1 cellular context compared by ENCODE assay signal in the genomic region with DNA sequence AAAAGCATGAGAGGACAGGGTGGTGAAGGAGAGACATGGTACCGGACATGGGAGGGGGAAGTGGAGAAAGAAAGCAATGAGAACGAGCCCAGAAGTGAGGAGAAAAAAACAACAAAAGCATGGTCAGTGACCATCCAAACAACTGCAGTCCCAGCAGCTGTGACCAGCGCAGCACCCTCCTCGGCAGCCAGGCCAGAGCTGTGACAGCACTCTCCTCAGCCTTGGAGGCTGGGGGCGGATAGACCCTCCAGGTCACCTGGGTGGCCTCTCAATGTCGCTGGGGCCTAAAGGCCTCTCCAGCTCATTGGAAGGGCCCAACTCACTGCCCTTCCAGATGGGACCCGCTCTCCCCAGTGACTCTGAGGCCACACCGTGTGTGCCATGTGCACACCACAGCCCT.
TF ChIP-seq lines count a peak whose summit lies in the region.

No MANE protein-coding gene starts in this region.

TF ChIP-seq in K562, 482 proteins besides CTCF, POLR2A, EP300 and RAD21 (continues in another document):
- TF ChIP-seq MIER1 (IDR thresholded peaks at IDR 0.05; ENCODE audit: low read depth) (no peak), RBM15 (IDR thresholded peaks at IDR 0.05; ENCODE audit: insufficient read depth, low read length) (no peak), RAD51 (IDR thresholded peaks at IDR 0.05; ENCODE audit: borderline replicate concordance, low read depth) (no peak), ZNF3 (CRISPR knock-in tag; IDR thresholded peaks at IDR 0.05) (no peak), TAF7 (tag; IDR thresholded peaks at IDR 0.05) (0 out of 2 replicates have a peak, but pooled peaks have one; percentile 36), PTRF (tag; IDR thresholded peaks at IDR 0.05) (no peak), CREB1 (IDR thresholded peaks at IDR 0.05) (no peak), CREB1 (CRISPR knock-in tag; IDR thresholded peaks at IDR 0.05) (no peak), TEAD1 (CRISPR knock-in tag; IDR thresholded peaks at IDR 0.05) (no peak), ZNF408 (CRISPR knock-in tag; IDR thresholded peaks at IDR 0.05; ENCODE audit: low read depth) (no peak), ARID2 (IDR thresholded peaks at IDR 0.05) (no peak), JUNB (CRISPR knock-in tag; conservative IDR thresholded peaks at IDR 0.05) (no peak), ZNF143 (CRISPR knock-in tag; IDR thresholded peaks at IDR 0.05) (no peak), ZNF23 (CRISPR knock-in tag; IDR thresholded peaks at IDR 0.05) (no peak), HSF4 (CRISPR knock-in tag; IDR thresholded peaks at IDR 0.05; ENCODE audit: borderline replicate concordance) (no peak), THAP12 (CRISPR knock-in tag; IDR thresholded peaks at IDR 0.05) (0 out of 2 replicates have a peak, but pooled peaks have one; percentile 65), ZNF57 (CRISPR knock-in tag; IDR thresholded peaks at IDR 0.05) (0 out of 2 replicates have a peak, but pooled peaks have one; percentile 70), NFATC3 (IDR thresholded peaks at IDR 0.05) (no peak), RBM22 (IDR thresholded peaks at IDR 0.05; ENCODE audit: low read depth, low read length, poor library complexity, severe bottlenecking) (no peak), PRDM10 (IDR thresholded peaks at IDR 0.05; ENCODE audit: partially characterized antibody) (no peak), CBX5 (IDR thresholded peaks at IDR 0.05; ENCODE audit: borderline replicate concordance, low read depth) (no peak), MCM3 (IDR thresholded peaks at IDR 0.05) (peak; percentile 84; the same call in 1 of the 2 replicates), GATAD2A (IDR thresholded peaks at IDR 0.05) (no peak), ZBTB9 (CRISPR knock-in tag; IDR thresholded peaks at IDR 0.05) (no peak), KDM1A (IDR thresholded peaks at IDR 0.05) (no peak), EZH2 (IDR thresholded peaks at IDR 0.05; ENCODE audit: borderline replicate concordance, low read depth, low read length) (no peak), BRCA1 (IDR thresholded peaks at IDR 0.05) (no peak), BRCA1 (CRISPR knock-in tag; IDR thresholded peaks at IDR 0.05) (no peak), ZNF696 (CRISPR knock-in tag; conservative IDR thresholded peaks at IDR 0.05) (no peak), ZBTB40 (IDR thresholded peaks at IDR 0.05) (no peak), ZBTB40 (CRISPR knock-in tag; IDR thresholded peaks at IDR 0.05) (peak; percentile 16; the same call in 1 of the 2 replicates), PCBP2 (IDR thresholded peaks at IDR 0.05; ENCODE audit: low read depth, low read length, poor library complexity, severe bottlenecking) (no peak), PML (IDR thresholded peaks at IDR 0.05; ENCODE audit: low read length) (no peak), ZNF77 (CRISPR knock-in tag; IDR thresholded peaks at IDR 0.05) (no peak), NCOA1 (IDR thresholded peaks at IDR 0.05; ENCODE audit: low read depth) (no peak), SIN3A (IDR thresholded peaks at IDR 0.05; ENCODE audit: borderline replicate concordance in 2 of 2, control insufficient read depth in 1 of 2, low read depth in 2 of 2, low read length in 2 of 2) (no peak), L3MBTL2 (IDR thresholded peaks at IDR 0.05) (no peak), ZNF76 (CRISPR knock-in tag; IDR thresholded peaks at IDR 0.05; ENCODE audit: borderline replicate concordance) (no peak)
- TF ChIP-seq, protein P1, sequence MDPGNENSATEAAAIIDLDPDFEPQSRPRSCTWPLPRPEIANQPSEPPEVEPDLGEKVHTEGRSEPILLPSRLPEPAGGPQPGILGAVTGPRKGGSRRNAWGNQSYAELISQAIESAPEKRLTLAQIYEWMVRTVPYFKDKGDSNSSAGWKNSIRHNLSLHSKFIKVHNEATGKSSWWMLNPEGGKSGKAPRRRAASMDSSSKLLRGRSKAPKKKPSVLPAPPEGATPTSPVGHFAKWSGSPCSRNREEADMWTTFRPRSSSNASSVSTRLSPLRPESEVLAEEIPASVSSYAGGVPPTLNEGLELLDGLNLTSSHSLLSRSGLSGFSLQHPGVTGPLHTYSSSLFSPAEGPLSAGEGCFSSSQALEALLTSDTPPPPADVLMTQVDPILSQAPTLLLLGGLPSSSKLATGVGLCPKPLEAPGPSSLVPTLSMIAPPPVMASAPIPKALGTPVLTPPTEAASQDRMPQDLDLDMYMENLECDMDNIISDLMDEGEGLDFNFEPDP (CRISPR knock-in tag; IDR thresholded peaks at IDR 0.05): no peak
- TF ChIP-seq, protein P2, sequence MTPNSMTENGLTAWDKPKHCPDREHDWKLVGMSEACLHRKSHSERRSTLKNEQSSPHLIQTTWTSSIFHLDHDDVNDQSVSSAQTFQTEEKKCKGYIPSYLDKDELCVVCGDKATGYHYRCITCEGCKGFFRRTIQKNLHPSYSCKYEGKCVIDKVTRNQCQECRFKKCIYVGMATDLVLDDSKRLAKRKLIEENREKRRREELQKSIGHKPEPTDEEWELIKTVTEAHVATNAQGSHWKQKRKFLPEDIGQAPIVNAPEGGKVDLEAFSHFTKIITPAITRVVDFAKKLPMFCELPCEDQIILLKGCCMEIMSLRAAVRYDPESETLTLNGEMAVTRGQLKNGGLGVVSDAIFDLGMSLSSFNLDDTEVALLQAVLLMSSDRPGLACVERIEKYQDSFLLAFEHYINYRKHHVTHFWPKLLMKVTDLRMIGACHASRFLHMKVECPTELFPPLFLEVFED (CRISPR knock-in tag; conservative IDR thresholded peaks at IDR 0.05): no peak; the same call in 1 of the 2 replicates
- TF ChIP-seq, protein P3, sequence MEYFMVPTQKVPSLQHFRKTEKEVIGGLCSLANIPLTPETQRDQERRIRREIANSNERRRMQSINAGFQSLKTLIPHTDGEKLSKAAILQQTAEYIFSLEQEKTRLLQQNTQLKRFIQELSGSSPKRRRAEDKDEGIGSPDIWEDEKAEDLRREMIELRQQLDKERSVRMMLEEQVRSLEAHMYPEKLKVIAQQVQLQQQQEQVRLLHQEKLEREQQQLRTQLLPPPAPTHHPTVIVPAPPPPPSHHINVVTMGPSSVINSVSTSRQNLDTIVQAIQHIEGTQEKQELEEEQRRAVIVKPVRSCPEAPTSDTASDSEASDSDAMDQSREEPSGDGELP (CRISPR knock-in tag; IDR thresholded peaks at IDR 0.05; ENCODE audit: borderline replicate concordance): no peak
